In the genomic region with DNA sequence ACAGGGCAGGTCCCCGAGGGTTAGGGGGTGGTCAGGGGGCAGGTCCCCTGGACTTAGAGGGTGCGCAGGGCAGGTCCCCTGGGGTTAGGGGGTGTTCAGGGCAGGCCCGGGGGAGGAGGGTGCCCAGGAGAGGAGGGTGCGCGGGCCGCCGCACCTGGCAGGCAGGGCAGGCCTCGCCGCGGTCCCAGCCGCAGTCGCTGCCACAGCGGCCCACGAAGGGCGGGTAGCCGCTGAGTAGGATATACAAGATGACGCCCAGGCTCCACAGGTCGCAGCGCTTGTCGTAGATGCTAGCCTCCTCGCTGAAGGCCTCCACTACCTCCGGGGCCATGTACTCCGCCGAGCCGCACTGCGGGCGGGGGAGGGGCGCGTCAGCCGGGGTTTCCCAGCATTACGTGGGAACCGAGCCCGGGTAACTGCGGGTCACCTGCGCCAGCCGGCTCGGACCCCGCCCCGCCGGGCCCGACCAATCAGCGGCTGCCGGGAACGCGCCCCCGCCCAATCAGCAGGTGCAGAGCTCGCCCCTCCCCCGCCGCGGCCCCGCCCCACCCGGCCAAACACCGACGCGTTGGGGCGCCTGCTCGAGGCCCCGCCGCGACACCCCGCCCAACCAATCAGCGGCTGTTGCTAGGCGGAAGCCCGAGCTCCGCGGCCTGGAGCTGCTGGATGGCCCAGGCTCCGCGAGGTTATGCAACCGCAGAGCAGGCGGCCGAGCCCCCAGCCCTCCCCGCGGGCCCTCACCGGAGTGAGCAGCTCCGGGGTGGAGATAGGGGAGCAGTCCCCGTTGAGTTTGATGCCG, we compare ENCODE assay signal across 8 cellular contexts.
A peak's percentile ranks its signal among the peaks of the same experiment; 100 is the strongest.
DNase-seq lines count a peak whose midpoint lies in the region; ATAC-seq lines count a peak whose summit lies in the region.

No MANE protein-coding gene starts in this region.

- DNase-seq in C1 segment of cervical spinal cord (lab: John Stamatoyannopoulos, UW) (peak; percentile 77 to 98 (median 92)), HK-2 (ENCODE audit: unreplicated experiment) (peak; percentile 96), activated T-cell treated with anti-CD3 and anti-CD28 coated beads for 24 hours (ENCODE audit: low read depth) (peak; percentile 99), epidermal melanocyte (ENCODE audit: insufficient read length, low spot score) (peak; percentile 98), midbrain (lab: John Stamatoyannopoulos, UW) (peak; percentile 95)
- peak; percentile 97 for DNase-seq in NK-92 treated with Interleukin-12 subunit alpha and Interleukin-12 subunit beta, amount 100 ng/mL, for 24 hours (lab: John Stamatoyannopoulos, UW)
- peak; percentile 99 to 100 for DNase-seq in stimulated activated CD8-positive, alpha-beta memory T cell treated with anti-CD3 and anti-CD28 coated beads, Interleukin-2, amount 100 ng/mL, for 1 hour (ENCODE audit: low read depth in 2 of 2)

- peak; percentile 55 for ATAC-seq in GM19455 (IDR thresholded peaks at IDR 0.05; ENCODE audit: unreplicated experiment)

Comparison
In these comparisons a context has a peak if more than half of its experiments do, and no peak if none do; other contexts are left out.
1. Peak in every context shown above with its lines: DNase-seq and ATAC-seq.